In genomic region chr15:100973351-100974034, GRCh38 we compare ENCODE assay signal across 1 cellular context.
TF ChIP-seq lines count a peak whose summit lies in the region.

No MANE protein-coding gene starts in this region.

TF ChIP-seq in WTC11, 78 proteins besides CTCF, POLR2A, EP300 and RAD21 (continued from another document):
- TF ChIP-seq ZBTB43 (CRISPR knock-in tag; IDR thresholded peaks at IDR 0.05) (peak; percentile 58; the same call in 1 of the 2 replicates), CDX4 (CRISPR knock-in tag; IDR thresholded peaks at IDR 0.05; ENCODE audit: borderline replicate concordance) (no peak), FOXK1 (CRISPR knock-in tag; IDR thresholded peaks at IDR 0.05) (0 out of 2 replicates have a peak, but pooled peaks have one; percentile 49), ETV6 (CRISPR knock-in tag; IDR thresholded peaks at IDR 0.05) (0 out of 2 replicates have a peak, but pooled peaks have one; percentile 29), CBFB (CRISPR knock-in tag; IDR thresholded peaks at IDR 0.05; ENCODE audit: low read depth) (no peak)
